In the genomic region with DNA sequence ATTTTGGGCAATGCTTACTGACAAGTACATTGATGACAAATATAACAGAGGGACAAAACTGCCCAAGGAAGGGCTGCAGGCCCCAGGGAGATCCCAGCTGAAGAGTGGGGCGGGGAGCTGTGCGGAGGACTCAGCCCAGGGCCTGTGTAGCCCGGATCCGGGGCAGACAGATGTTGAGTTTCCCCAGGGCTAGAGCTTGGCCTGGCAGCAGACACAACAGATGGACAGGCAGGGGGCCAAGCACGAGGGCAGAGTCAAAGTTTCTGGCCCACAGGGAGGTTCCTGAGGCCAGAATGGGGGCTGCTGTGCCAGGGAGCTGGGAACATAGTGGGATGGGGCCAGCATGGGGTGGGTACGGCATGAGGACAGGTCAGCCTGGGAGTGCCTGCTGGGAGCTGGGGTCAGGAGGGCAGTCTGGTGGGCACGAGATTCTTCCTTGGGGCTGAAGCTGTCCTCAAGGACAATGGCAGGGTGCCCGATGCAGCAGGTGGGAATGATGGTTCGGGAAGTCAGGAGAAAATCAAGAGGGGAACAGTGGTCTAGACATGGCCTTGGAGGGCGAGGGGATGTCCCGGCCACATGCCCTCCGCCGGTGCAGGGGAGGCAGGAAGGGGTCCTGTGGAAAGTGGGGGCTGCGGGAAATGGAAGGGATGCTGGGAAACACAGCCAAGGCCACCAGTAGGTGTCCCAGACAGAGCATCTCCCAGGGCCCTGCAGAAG, we compare ENCODE assay signal across 13 cellular contexts.
"Had no signal": no experiment of that assay in that cellular context is flagged by ENCODE, and none has a peak within 500 bp of the region (broad histone marks: within the 10 kb centered on the region; RNA-seq: fewer than 3 reads in every experiment).

No MANE protein-coding gene starts in this region.

- H3K27ac Mint-ChIP-seq: activated CD4-positive, alpha-beta memory T cell treated with anti-CD3 and anti-CD28 coated beads for 36 hours; activated naive CD8-positive, alpha-beta T cell; T-helper 2 cell treated with Interferon-gamma antibody and Interleukin-4, amounts not matched to agents 5 μg/mL and 100 μg/mL, for 36 hours had no signal

- H3K4me1 ChIP-seq: right lobe of liver had no signal

- H3K27me3 ChIP-seq: right lobe of liver, upper lobe of left lung had no signal

- H3K36me3 Mint-ChIP-seq: activated CD4-positive, alpha-beta memory T cell treated with anti-CD3 and anti-CD28 coated beads for 36 hours; activated naive CD8-positive, alpha-beta T cell had no signal

- H3K4me3 ChIP-seq: right lobe of liver, upper lobe of left lung had no signal

- H3K9me3 Mint-ChIP-seq: activated CD4-positive, alpha-beta memory T cell treated with anti-CD3 and anti-CD28 coated beads for 36 hours; activated T-cell treated with anti-CD3 and anti-CD28 coated beads, Interleukin-2, amount 50 U/mL, for 4 hours; T-helper 2 cell treated with Interferon-gamma antibody and Interleukin-4, amounts not matched to agents 5 μg/mL and 100 μg/mL, for 36 hours had no signal

- H3K9me3 ChIP-seq: right lobe of liver, upper lobe of left lung had no signal

- H3K27ac ChIP-seq: right lobe of liver, upper lobe of left lung had no signal

- H3K27me3 Mint-ChIP-seq: activated CD4-positive, alpha-beta memory T cell treated with anti-CD3 and anti-CD28 coated beads for 36 hours; activated naive CD8-positive, alpha-beta T cell had no signal

- DNase-seq: activated CD4-positive, alpha-beta memory T cell treated with anti-CD3 and anti-CD28 coated beads for 36 hours; activated CD4-positive, alpha-beta T cell treated with anti-CD3 and anti-CD28 coated beads for 1 hour; activated effector memory CD4-positive, alpha-beta T cell treated with anti-CD3 and anti-CD28 coated beads, Interleukin-2, amount 50 U/mL, for 16 hours; activated T-cell treated with anti-CD3 and anti-CD28 coated beads, Interleukin-2, amount 50 U/mL, for 4 hours; dermis blood vessel endothelial cell; erythroblast; left colon; right lobe of liver; stimulated activated naive CD4-positive, alpha-beta T cell; SW 1271 had no signal

- ATAC-seq: activated T-cell treated with anti-CD3 and anti-CD28 coated beads, Interleukin-2, amount 50 U/mL, for 4 hours; left colon had no signal

- H3K4me3 Mint-ChIP-seq: activated CD4-positive, alpha-beta memory T cell treated with anti-CD3 and anti-CD28 coated beads for 36 hours; activated naive CD8-positive, alpha-beta T cell; activated T-cell treated with anti-CD3 and anti-CD28 coated beads, Interleukin-2, amount 50 U/mL, for 4 hours; T-helper 2 cell treated with Interferon-gamma antibody and Interleukin-4, amounts not matched to agents 5 μg/mL and 100 μg/mL, for 36 hours had no signal

- H3K36me3 ChIP-seq: right lobe of liver, upper lobe of left lung had no signal
